ENCODE assay signal across 24 cellular contexts in genomic region chr10:13331641-13332040, GRCh38.
"Had no signal": no experiment of that assay in that cellular context is flagged by ENCODE, and none has a peak within 500 bp of the region (broad histone marks: within the 10 kb centered on the region; RNA-seq: fewer than 3 reads in every experiment).

No MANE protein-coding gene starts in this region.

- H3K4me1 ChIP-seq: colonic mucosa, pancreas, prostate gland, right atrium auricular region, thyroid gland, upper lobe of left lung, vagina had no signal

- H3K4me1 Mint-ChIP-seq: memory B cell, neural crest cell had no signal

- H3K27ac ChIP-seq: colonic mucosa, pancreas, prostate gland, right atrium auricular region, stomach, thyroid gland, upper lobe of left lung, vagina had no signal

- H3K4me3 ChIP-seq: colonic mucosa, pancreas, prostate gland, right atrium auricular region, stomach, thyroid gland, upper lobe of left lung, vagina had no signal

- ATAC-seq: naive thymus-derived CD8-positive, alpha-beta T cell; pancreas; stimulated activated naive B cell treated with anti-CD40 and anti-IgM and Interleukin-4, amounts not matched to agents 10 μg/mL and 1 μg/mL and 100 μg/mL, for 72 hours had no signal

- H3K27me3 Mint-ChIP-seq: memory B cell; naive thymus-derived CD8-positive, alpha-beta T cell; stimulated activated naive B cell treated with anti-CD40 and anti-IgM and Interleukin-4, amounts not matched to agents 10 μg/mL and 1 μg/mL and 100 μg/mL, for 72 hours had no signal

- H3K9me3 Mint-ChIP-seq: naive thymus-derived CD8-positive, alpha-beta T cell; stimulated activated naive B cell treated with anti-CD40 and anti-IgM and Interleukin-4, amounts not matched to agents 10 μg/mL and 1 μg/mL and 100 μg/mL, for 72 hours had no signal

- H3K4me3 Mint-ChIP-seq: memory B cell; naive thymus-derived CD8-positive, alpha-beta T cell; neural crest cell; stimulated activated naive B cell treated with anti-CD40 and anti-IgM and Interleukin-4, amounts not matched to agents 10 μg/mL and 1 μg/mL and 100 μg/mL, for 72 hours had no signal

- DNase-seq: activated CD4-positive, alpha-beta T cell treated with anti-CD3 and anti-CD28 coated beads for 4 hours; activated CD4-positive, alpha-beta T cell treated with anti-CD3 and anti-CD28 coated beads, Interleukin-2, amount 50 U/mL, for 4 hours; activated effector memory CD4-positive, alpha-beta T cell treated with anti-CD3 and anti-CD28 coated beads, Interleukin-2, amount 50 U/mL, for 16 hours; activated naive CD4-positive, alpha-beta T cell treated with anti-CD3 and anti-CD28 coated beads, Interleukin-2, amount 50 U/mL, for 16 hours; amygdala; colonic mucosa; effector CD8-positive, alpha-beta T cell; glutamatergic neuron; islet precursor cell; midbrain; naive thymus-derived CD8-positive, alpha-beta T cell; nucleus accumbens; pancreas; stimulated activated CD4-positive, alpha-beta T cell treated with anti-CD3 and anti-CD28 coated beads, Interleukin-15, amount 100 ng/mL, for 24 hours; stimulated activated CD4-positive, alpha-beta T cell treated with anti-CD3 and anti-CD28 coated beads, Interleukin-2, amount 100 ng/mL, for 24 hours; stimulated activated naive B cell treated with anti-CD40 and anti-IgM and Interleukin-4, amounts not matched to agents 10 μg/mL and 1 μg/mL and 100 μg/mL, for 72 hours; stomach; thyroid gland; upper lobe of left lung had no signal

- H3K27ac Mint-ChIP-seq: memory B cell; stimulated activated naive B cell treated with anti-CD40 and anti-IgM and Interleukin-4, amounts not matched to agents 10 μg/mL and 1 μg/mL and 100 μg/mL, for 72 hours had no signal

- H3K27me3 ChIP-seq: colonic mucosa, pancreas, right atrium auricular region, stomach, thyroid gland, upper lobe of left lung, vagina had no signal

- H3K9me3 ChIP-seq: colonic mucosa, pancreas, prostate gland, right atrium auricular region, stomach, thyroid gland, upper lobe of left lung, vagina had no signal

- H3K36me3 ChIP-seq: colonic mucosa, prostate gland had no signal
